ENCODE assay signal across 1 cellular context in the genomic region with DNA sequence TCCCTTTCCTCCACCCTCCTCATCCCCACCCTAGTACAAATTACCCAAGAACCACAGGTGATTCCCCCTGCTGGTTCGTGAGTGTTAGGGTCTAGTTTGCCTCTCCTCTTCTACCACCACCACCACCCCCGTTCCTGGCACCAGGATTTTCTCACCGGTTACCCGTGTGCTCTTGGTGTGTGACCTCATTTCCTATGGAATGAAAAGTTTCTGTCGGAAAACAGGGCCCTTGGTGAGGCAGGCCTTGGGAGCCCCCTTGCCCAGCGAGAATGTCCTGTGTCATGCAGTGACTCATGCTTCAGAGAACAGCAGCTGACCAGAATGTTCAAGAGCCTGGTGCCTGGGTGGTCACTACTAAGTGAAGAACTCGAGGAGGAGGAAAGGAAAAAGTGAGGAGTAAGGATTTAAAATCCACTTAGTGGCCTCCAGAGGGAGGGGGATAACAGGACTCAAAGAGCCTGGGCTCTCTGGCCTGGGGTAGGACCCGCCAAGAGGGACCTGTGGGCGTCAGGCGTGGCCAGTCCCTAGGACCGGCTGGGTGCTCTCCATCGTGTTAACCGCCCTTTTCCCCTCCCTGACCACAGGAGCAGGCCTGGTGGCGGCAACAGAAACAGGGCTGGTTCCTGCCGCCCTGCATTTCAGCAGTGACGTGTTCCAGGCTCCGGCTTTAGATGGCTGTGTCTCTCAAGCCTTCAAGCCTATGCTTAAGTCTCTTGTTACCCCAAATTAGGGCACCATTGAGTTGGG.
TF ChIP-seq lines count a peak whose summit lies in the region.

No MANE protein-coding gene starts in this region.

TF ChIP-seq in WTC11, 78 proteins besides CTCF, POLR2A, EP300 and RAD21:
- TF ChIP-seq, protein P1, sequence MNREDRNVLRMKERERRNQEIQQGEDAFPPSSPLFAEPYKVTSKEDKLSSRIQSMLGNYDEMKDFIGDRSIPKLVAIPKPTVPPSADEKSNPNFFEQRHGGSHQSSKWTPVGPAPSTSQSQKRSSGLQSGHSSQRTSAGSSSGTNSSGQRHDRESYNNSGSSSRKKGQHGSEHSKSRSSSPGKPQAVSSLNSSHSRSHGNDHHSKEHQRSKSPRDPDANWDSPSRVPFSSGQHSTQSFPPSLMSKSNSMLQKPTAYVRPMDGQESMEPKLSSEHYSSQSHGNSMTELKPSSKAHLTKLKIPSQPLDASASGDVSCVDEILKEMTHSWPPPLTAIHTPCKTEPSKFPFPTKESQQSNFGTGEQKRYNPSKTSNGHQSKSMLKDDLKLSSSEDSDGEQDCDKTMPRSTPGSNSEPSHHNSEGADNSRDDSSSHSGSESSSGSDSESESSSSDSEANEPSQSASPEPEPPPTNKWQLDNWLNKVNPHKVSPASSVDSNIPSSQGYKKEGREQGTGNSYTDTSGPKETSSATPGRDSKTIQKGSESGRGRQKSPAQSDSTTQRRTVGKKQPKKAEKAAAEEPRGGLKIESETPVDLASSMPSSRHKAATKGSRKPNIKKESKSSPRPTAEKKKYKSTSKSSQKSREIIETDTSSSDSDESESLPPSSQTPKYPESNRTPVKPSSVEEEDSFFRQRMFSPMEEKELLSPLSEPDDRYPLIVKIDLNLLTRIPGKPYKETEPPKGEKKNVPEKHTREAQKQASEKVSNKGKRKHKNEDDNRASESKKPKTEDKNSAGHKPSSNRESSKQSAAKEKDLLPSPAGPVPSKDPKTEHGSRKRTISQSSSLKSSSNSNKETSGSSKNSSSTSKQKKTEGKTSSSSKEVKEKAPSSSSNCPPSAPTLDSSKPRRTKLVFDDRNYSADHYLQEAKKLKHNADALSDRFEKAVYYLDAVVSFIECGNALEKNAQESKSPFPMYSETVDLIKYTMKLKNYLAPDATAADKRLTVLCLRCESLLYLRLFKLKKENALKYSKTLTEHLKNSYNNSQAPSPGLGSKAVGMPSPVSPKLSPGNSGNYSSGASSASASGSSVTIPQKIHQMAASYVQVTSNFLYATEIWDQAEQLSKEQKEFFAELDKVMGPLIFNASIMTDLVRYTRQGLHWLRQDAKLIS (CRISPR knock-in tag; IDR thresholded peaks at IDR 0.05; ENCODE audit: borderline replicate concordance): no peak
- TF ChIP-seq, protein P2, sequence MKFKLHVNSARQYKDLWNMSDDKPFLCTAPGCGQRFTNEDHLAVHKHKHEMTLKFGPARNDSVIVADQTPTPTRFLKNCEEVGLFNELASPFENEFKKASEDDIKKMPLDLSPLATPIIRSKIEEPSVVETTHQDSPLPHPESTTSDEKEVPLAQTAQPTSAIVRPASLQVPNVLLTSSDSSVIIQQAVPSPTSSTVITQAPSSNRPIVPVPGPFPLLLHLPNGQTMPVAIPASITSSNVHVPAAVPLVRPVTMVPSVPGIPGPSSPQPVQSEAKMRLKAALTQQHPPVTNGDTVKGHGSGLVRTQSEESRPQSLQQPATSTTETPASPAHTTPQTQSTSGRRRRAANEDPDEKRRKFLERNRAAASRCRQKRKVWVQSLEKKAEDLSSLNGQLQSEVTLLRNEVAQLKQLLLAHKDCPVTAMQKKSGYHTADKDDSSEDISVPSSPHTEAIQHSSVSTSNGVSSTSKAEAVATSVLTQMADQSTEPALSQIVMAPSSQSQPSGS (CRISPR knock-in tag; IDR thresholded peaks at IDR 0.05; ENCODE audit: borderline replicate concordance, low read depth): no peak
- TF ChIP-seq, protein P3, sequence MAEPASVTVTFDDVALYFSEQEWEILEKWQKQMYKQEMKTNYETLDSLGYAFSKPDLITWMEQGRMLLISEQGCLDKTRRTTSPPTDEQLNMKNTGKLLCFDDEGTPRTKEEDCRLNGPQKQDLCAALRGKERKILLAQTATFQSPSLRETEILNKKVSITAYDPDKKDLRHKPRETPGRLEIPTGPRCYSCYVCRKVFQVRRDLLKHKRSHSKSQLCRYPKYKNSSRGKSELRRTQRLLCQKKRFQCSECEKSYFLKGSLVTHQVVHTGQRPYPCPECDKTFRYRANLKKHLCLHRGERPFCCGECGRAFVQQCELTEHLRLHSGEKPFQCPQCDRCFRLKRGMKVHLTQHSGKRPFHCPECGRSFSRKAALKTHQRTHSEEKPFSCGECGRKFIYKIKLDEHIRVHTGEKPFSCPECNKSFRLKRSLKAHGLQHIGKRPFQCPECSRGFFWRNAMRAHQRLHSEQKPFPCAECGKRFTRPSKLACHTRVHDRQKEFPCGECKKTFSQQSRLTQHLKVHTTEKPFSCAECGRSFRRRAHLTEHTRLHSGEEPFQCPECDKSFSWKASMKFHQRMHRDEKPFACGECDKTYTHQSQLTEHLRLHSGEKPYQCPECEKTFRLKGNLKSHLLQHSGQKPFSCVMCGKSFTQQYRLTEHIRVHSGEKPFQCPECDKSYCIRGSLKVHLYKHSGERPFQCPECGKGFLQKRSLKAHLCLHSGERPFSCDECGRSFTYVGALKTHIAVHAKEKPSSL (CRISPR knock-in tag; conservative IDR thresholded peaks at IDR 0.05): no peak
- TF ChIP-seq GABPB1 (CRISPR knock-in tag; IDR thresholded peaks at IDR 0.05): 0 out of 2 replicates have a peak, but pooled peaks have one; percentile 14
- TF ChIP-seq RELA (CRISPR knock-in tag; IDR thresholded peaks at IDR 0.05; ENCODE audit: borderline replicate concordance): no peak
- no peak for TF ChIP-seq SMAD3 (CRISPR knock-in tag; IDR thresholded peaks at IDR 0.05; ENCODE audit: borderline replicate concordance)
TF ChIP-seq in WTC11: peak in this region for 1.
